8 cellular contexts compared by ENCODE assay signal in genomic region chr17:68253426-68253825, GRCh38. TPM values are rescaled to one million over a fixed set of nuclear protein-coding genes. Genes with fewer than 3 reads are reported as not detected.
DNase-seq lines count a peak whose midpoint lies in the region; ATAC-seq and TF ChIP-seq lines count a peak whose summit lies in the region.
"Not testable (repeated sequence)": the region's sequence is repeated elsewhere in the genome, so short reads cannot be mapped to it uniquely, and the experiment has no call there.

No MANE protein-coding gene starts in this region.

- peaks cover 88% of the 10 kb centered on the region for H3K4me1 Mint-ChIP-seq in CD4-positive, alpha-beta T cell (ENCODE audit: low read depth)
- H3K4me1 Mint-ChIP-seq in T-helper 17 cell, result peaks cover 59% of the 10 kb centered on the region
- H3K4me1 Mint-ChIP-seq in activated CD8-positive, alpha-beta T cell treated with anti-CD3 and anti-CD28 coated beads, Interleukin-2, amount 10 ng/mL, durations not matched to agents 7 days and 5 days (ENCODE audit: low read depth), result peaks cover 83% of the 10 kb centered on the region
- peaks cover 86% of the 10 kb centered on the region for H3K4me1 Mint-ChIP-seq in activated naive CD4-positive, alpha-beta T cell treated with anti-CD3 and anti-CD28 coated beads, Interleukin-2, amount 50 U/mL, for 24 hours
- H3K4me1 Mint-ChIP-seq in effector memory CD8-positive, alpha-beta T cell (ENCODE audit: low read depth in 2 of 2), result peaks cover 56 to 65% of the 10 kb centered on the region in 2 donors
- H3K4me1 Mint-ChIP-seq in natural killer cell treated with Interleukin-12 subunit alpha and Interleukin-12 subunit beta and Interleukin-15 and Interleukin-18, amount 100 ng/mL, for 72 hours (ENCODE audit: low read depth in 2 of 2), result peaks cover 62 to 63% of the 10 kb centered on the region in 2 donors

- 46% methylated on average over 7 of the region's 7 CpGs for WGBS in thymus

- peak overlapping the region; percentile 50 for H3K27ac ChIP-seq in CD4-positive, alpha-beta T cell (ENCODE audit: low read depth, low read length)
- H3K27ac ChIP-seq in KOPT-K1 (ENCODE audit: low read depth, low read length, poor library complexity, severe bottlenecking), result peak overlapping the region; percentile 72
- peak overlapping the region; percentile 88 for H3K27ac ChIP-seq in thymus (ENCODE audit: low read depth)

- CTCF ChIA-PET in CD4-positive, alpha-beta T cell (lab: Charles Lee), result interaction anchor here (1.2 to 1.7 kb wide), 2 partner anchors 53 to 183 kb away, joined by 3 to 5 read pairs; no protein-coding TSS in a partner anchor
- CTCF ChIA-PET in activated CD8-positive, alpha-beta T cell treated with anti-CD3 and anti-CD28 coated beads, Interleukin-2, amount 10 ng/mL, durations not matched to agents 7 days and 5 days (lab: Charles Lee), result interaction anchor here (0.8 to 1.8 kb wide), 6 partner anchors 49 to 207 kb away, joined by 3 to 5 read pairs (median 3); no protein-coding TSS in a partner anchor

- not testable (repeated sequence) for H3K27me3 ChIP-seq in CD4-positive, alpha-beta T cell (ENCODE audit: control insufficient read depth, insufficient read depth, low read length); thymus (ENCODE audit: control insufficient read depth, insufficient read depth)

- peak; percentile 42 for ATAC-seq in CD4-positive, alpha-beta T cell (ENCODE audit: poor library complexity)
- ATAC-seq in T-helper 17 cell, result peak; percentile 30
- peak; percentile 37 for ATAC-seq in activated CD8-positive, alpha-beta T cell treated with anti-CD3 and anti-CD28 coated beads, Interleukin-2, amount 10 ng/mL, durations not matched to agents 7 days and 5 days
- ATAC-seq in effector memory CD8-positive, alpha-beta T cell (replicated peaks), result peak; percentile 76
- peak; percentile 75 to 79 for ATAC-seq in natural killer cell treated with Interleukin-12 subunit alpha and Interleukin-12 subunit beta and Interleukin-15 and Interleukin-18, amount 100 ng/mL, for 72 hours

- H3K36me3 ChIP-seq in KOPT-K1 (ENCODE audit: insufficient read depth, low read length), result peaks cover 41% of the 10 kb centered on the region
- not testable (repeated sequence) for H3K36me3 ChIP-seq in thymus (ENCODE audit: control insufficient read depth, insufficient read depth)

- POLR2A ChIA-PET in CD4-positive, alpha-beta T cell (lab: Charles Lee), result interaction anchor here (0.6 to 0.7 kb wide), 2 partner anchors 103 to 897 kb away, joined by 3 read pairs; no protein-coding TSS in a partner anchor
- POLR2A ChIA-PET in activated CD8-positive, alpha-beta T cell treated with anti-CD3 and anti-CD28 coated beads, Interleukin-2, amount 10 ng/mL, durations not matched to agents 7 days and 5 days (lab: Charles Lee), result interaction anchor here (1.0 to 1.8 kb wide), 3 partner anchors 15 to 208 kb away, joined by 3 to 4 read pairs (median 3); no protein-coding TSS in a partner anchor

- H3K4me3 Mint-ChIP-seq in CD4-positive, alpha-beta T cell, result peak overlapping the region; percentile 69
- H3K4me3 Mint-ChIP-seq in T-helper 17 cell, result peak overlapping the region; percentile 66
- peak overlapping the region; percentile 50 for H3K4me3 Mint-ChIP-seq in activated CD8-positive, alpha-beta T cell treated with anti-CD3 and anti-CD28 coated beads, Interleukin-2, amount 10 ng/mL, durations not matched to agents 7 days and 5 days
- H3K4me3 Mint-ChIP-seq in activated naive CD4-positive, alpha-beta T cell treated with anti-CD3 and anti-CD28 coated beads, Interleukin-2, amount 50 U/mL, for 24 hours, result peak overlapping the region; percentile 44
- H3K4me3 Mint-ChIP-seq in effector memory CD8-positive, alpha-beta T cell, result peak overlapping the region; percentile 67 to 79
- H3K4me3 Mint-ChIP-seq in natural killer cell treated with Interleukin-12 subunit alpha and Interleukin-12 subunit beta and Interleukin-15 and Interleukin-18, amount 100 ng/mL, for 72 hours, result peak overlapping the region; percentile 80

- DNase-seq in CD4-positive, alpha-beta T cell; T-helper 17 cell; activated CD8-positive, alpha-beta T cell treated with anti-CD3 and anti-CD28 coated beads, Interleukin-2, amount 10 ng/mL, durations not matched to agents 7 days and 5 days; natural killer cell treated with Interleukin-12 subunit alpha and Interleukin-12 subunit beta and Interleukin-15 and Interleukin-18, amount 100 ng/mL, for 72 hours (ENCODE audit: low spot score): not testable (repeated sequence)
- DNase-seq in effector memory CD8-positive, alpha-beta T cell, result peak in 2 of 3 experiments; percentile 37 to 69

- not testable (repeated sequence) for TF ChIP-seq CTCF in CD4-positive, alpha-beta T cell (IDR thresholded peaks at IDR 0.05)

- not testable (repeated sequence) for H3K9me3 ChIP-seq in CD4-positive, alpha-beta T cell (ENCODE audit: control insufficient read depth, low read length); KOPT-K1 (ENCODE audit: insufficient read depth, low read length, poor library complexity, severe bottlenecking); T-helper 17 cell (ENCODE audit: control insufficient read depth, low read length, poor library complexity, severe bottlenecking); thymus (ENCODE audit: control insufficient read depth)

- not testable (repeated sequence) for H3K4me1 ChIP-seq in thymus (ENCODE audit: control insufficient read depth, insufficient read depth, low read length)

- H3K4me3 ChIP-seq in thymus (ENCODE audit: low read length), result not testable (repeated sequence)

- H3K36me3 Mint-ChIP-seq in CD4-positive, alpha-beta T cell (ENCODE audit: low read depth), result peaks cover 73% of the 10 kb centered on the region
- not testable (repeated sequence) for H3K36me3 Mint-ChIP-seq in T-helper 17 cell (ENCODE audit: low read depth); natural killer cell treated with Interleukin-12 subunit alpha and Interleukin-12 subunit beta and Interleukin-15 and Interleukin-18, amount 100 ng/mL, for 72 hours
- H3K36me3 Mint-ChIP-seq in activated CD8-positive, alpha-beta T cell treated with anti-CD3 and anti-CD28 coated beads, Interleukin-2, amount 10 ng/mL, durations not matched to agents 7 days and 5 days (ENCODE audit: low read depth), result peaks cover 77% of the 10 kb centered on the region
- peaks cover 21% of the 10 kb centered on the region for H3K36me3 Mint-ChIP-seq in activated naive CD4-positive, alpha-beta T cell treated with anti-CD3 and anti-CD28 coated beads, Interleukin-2, amount 50 U/mL, for 24 hours
- peaks cover 62% of the 10 kb centered on the region for H3K36me3 Mint-ChIP-seq in effector memory CD8-positive, alpha-beta T cell (ENCODE audit: insufficient read depth)

- not testable (repeated sequence) for H3K27me3 Mint-ChIP-seq in CD4-positive, alpha-beta T cell; T-helper 17 cell; activated CD8-positive, alpha-beta T cell treated with anti-CD3 and anti-CD28 coated beads, Interleukin-2, amount 10 ng/mL, durations not matched to agents 7 days and 5 days (ENCODE audit: low read depth); activated naive CD4-positive, alpha-beta T cell treated with anti-CD3 and anti-CD28 coated beads, Interleukin-2, amount 50 U/mL, for 24 hours; effector memory CD8-positive, alpha-beta T cell; natural killer cell treated with Interleukin-12 subunit alpha and Interleukin-12 subunit beta and Interleukin-15 and Interleukin-18, amount 100 ng/mL, for 72 hours

- peak overlapping the region; percentile 96 for H3K27ac Mint-ChIP-seq in CD4-positive, alpha-beta T cell
- peak overlapping the region; percentile 99 for H3K27ac Mint-ChIP-seq in T-helper 17 cell
- H3K27ac Mint-ChIP-seq in activated CD8-positive, alpha-beta T cell treated with anti-CD3 and anti-CD28 coated beads, Interleukin-2, amount 10 ng/mL, durations not matched to agents 7 days and 5 days, result peak overlapping the region; percentile 93
- H3K27ac Mint-ChIP-seq in activated naive CD4-positive, alpha-beta T cell treated with anti-CD3 and anti-CD28 coated beads, Interleukin-2, amount 50 U/mL, for 24 hours, result peak overlapping the region; percentile 94
- peak overlapping the region; percentile 97 to 98 for H3K27ac Mint-ChIP-seq in effector memory CD8-positive, alpha-beta T cell
- peak overlapping the region; percentile 92 to 96 for H3K27ac Mint-ChIP-seq in natural killer cell treated with Interleukin-12 subunit alpha and Interleukin-12 subunit beta and Interleukin-15 and Interleukin-18, amount 100 ng/mL, for 72 hours

- not testable (repeated sequence) for H3K9me3 Mint-ChIP-seq in CD4-positive, alpha-beta T cell; activated CD8-positive, alpha-beta T cell treated with anti-CD3 and anti-CD28 coated beads, Interleukin-2, amount 10 ng/mL, durations not matched to agents 7 days and 5 days (ENCODE audit: insufficient read depth); activated naive CD4-positive, alpha-beta T cell treated with anti-CD3 and anti-CD28 coated beads, Interleukin-2, amount 50 U/mL, for 24 hours; effector memory CD8-positive, alpha-beta T cell; natural killer cell treated with Interleukin-12 subunit alpha and Interleukin-12 subunit beta and Interleukin-15 and Interleukin-18, amount 100 ng/mL, for 72 hours

- intact Hi-C loops in CD4-positive, alpha-beta T cell (cut with DNase I, micrococcal nuclease), result not testable (repeated sequence)

RNA-seq across cellular contexts. Expression of gene AMZ2, which starts 5.6 kb away (rescaled TPM):
- total RNA-seq in CD4-positive, alpha-beta T cell, result 10 to 100 TPM; 63.0 to 64.9 TPM
- 10 to 100 TPM; 57.7 to 58.5 TPM for total RNA-seq in T-helper 17 cell
- 10 to 100 TPM; 79.9 to 80.0 TPM for total RNA-seq in activated CD8-positive, alpha-beta T cell treated with anti-CD3 and anti-CD28 coated beads, Interleukin-2, amount 10 ng/mL, durations not matched to agents 7 days and 5 days
- total RNA-seq in natural killer cell treated with Interleukin-12 subunit alpha and Interleukin-12 subunit beta and Interleukin-15 and Interleukin-18, amount 100 ng/mL, for 72 hours, result 10 to 100 TPM; 47.1 to 62.2 TPM
- polyA plus RNA-seq in thymus, result 112 TPM

RNA-seq across cellular contexts. Expression of gene SLC16A6, which starts 37.5 kb away (rescaled TPM):
- 1 to 10 TPM; 7.7 to 9.5 TPM for total RNA-seq in CD4-positive, alpha-beta T cell
- total RNA-seq in T-helper 17 cell, result 1 to 10 TPM; 6.4 to 9.8 TPM
- total RNA-seq in activated CD8-positive, alpha-beta T cell treated with anti-CD3 and anti-CD28 coated beads, Interleukin-2, amount 10 ng/mL, durations not matched to agents 7 days and 5 days, result 1 to 10 TPM; 6.9 to 7.1 TPM
- 1 to 10 TPM; 2.4 to 5.8 TPM for total RNA-seq in natural killer cell treated with Interleukin-12 subunit alpha and Interleukin-12 subunit beta and Interleukin-15 and Interleukin-18, amount 100 ng/mL, for 72 hours
- 2.4 TPM for polyA plus RNA-seq in thymus

RNA-seq across cellular contexts. Expression of gene ARSG, which starts 37.9 kb away (rescaled TPM):
- total RNA-seq in CD4-positive, alpha-beta T cell, result 10 to 100 TPM; 13.8 to 16.0 TPM
- 10 to 100 TPM; 17.2 to 22.4 TPM for total RNA-seq in T-helper 17 cell
- 10 to 100 TPM in 1 of 2 experiments, 1 to 10 TPM in 1; 9.1 to 10.7 TPM for total RNA-seq in activated CD8-positive, alpha-beta T cell treated with anti-CD3 and anti-CD28 coated beads, Interleukin-2, amount 10 ng/mL, durations not matched to agents 7 days and 5 days
- 1 to 10 TPM; 2.4 to 4.7 TPM for total RNA-seq in natural killer cell treated with Interleukin-12 subunit alpha and Interleukin-12 subunit beta and Interleukin-15 and Interleukin-18, amount 100 ng/mL, for 72 hours
- 2.6 TPM for polyA plus RNA-seq in thymus
